1 cellular context compared by ENCODE assay signal in genomic region chr14:100334904-100335303, GRCh38.
TF ChIP-seq lines count a peak whose summit lies in the region.

No MANE protein-coding gene starts in this region.

TF ChIP-seq in K562, 482 proteins besides CTCF, POLR2A, EP300 and RAD21:
- TF ChIP-seq POLR2G (IDR thresholded peaks at IDR 0.05; ENCODE audit: low read depth, low read length) (peak; percentile 69), RBM22 (IDR thresholded peaks at IDR 0.05; ENCODE audit: low read depth, low read length, poor library complexity, severe bottlenecking) (peak; percentile 60), MXD1 (CRISPR knock-in tag; IDR thresholded peaks at IDR 0.05; ENCODE audit: borderline replicate concordance, poor library complexity, severe bottlenecking) (no peak)
